Comparison of ENCODE assay signal across 7 cellular contexts in the genomic region with DNA sequence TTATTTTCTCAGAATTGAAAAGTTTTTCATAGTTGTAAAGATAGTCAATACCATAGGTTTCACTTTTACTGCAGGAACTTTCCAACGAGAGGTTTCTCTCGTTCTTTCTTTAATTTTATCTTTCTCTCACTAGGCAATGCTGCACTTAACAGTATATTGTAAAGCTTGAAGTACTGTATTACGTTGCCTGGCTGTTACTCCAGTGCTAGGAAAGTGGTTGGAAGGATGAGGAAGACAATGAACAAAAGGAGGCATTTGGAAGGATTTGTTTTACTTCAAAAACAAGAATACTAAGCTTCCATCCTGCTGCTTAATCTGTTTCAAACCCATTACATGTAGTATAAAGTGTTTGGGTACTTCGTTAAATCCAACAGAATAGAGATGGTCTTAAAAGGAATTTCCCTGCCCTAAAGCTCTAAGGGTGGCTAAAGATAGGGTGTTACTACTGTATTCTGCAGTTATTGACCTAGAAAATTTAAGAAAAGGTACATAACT. TPM values are rescaled to one million over a fixed set of nuclear protein-coding genes. Genes with fewer than 3 reads are reported as not detected.
A peak's percentile ranks its signal among the peaks of the same experiment; 100 is the strongest.
DNase-seq lines count a peak whose midpoint lies in the region; ATAC-seq lines count a peak whose summit lies in the region.

No MANE protein-coding gene starts in this region.

- no peaks in the 10 kb centered on the region for H3K27me3 Mint-ChIP-seq in naive thymus-derived CD4-positive, alpha-beta T cell

- H3K9me3 ChIP-seq in ectodermal cell (ENCODE audit: control insufficient read depth, low read length): no peaks in the 10 kb centered on the region
- no peaks in the 10 kb centered on the region for H3K9me3 ChIP-seq in naive thymus-derived CD4-positive, alpha-beta T cell (ENCODE audit: control insufficient read depth in 2 of 3, low read length in 3 of 3)

- H3K27ac Mint-ChIP-seq in naive thymus-derived CD4-positive, alpha-beta T cell: peak overlapping the region; percentile 95 to 100 (median 99)

- H3K4me3 Mint-ChIP-seq in naive thymus-derived CD4-positive, alpha-beta T cell: peak overlapping the region; percentile 93 to 99 (median 97)

- POLR2A ChIA-PET in naive thymus-derived CD4-positive, alpha-beta T cell (lab: Charles Lee): interaction anchor here (0.7 to 8.5 kb wide), 24 partner anchors 10 to 183 kb away, joined by 3 to 87 read pairs (median 4); no protein-coding TSS in a partner anchor

- DNase-seq in NCI-H82 (lab: John Stamatoyannopoulos, UW) (peak; percentile 77), hypothalamus (lab: John Stamatoyannopoulos, UW) (no peak)
- DNase-seq in naive thymus-derived CD4-positive, alpha-beta T cell: no peak
- no peak for DNase-seq in stimulated activated naive CD4-positive, alpha-beta T cell treated with Interleukin-2 at 50 U/mL for 16 hours (lab: John Stamatoyannopoulos, UW)

- ATAC-seq in GM19372 (IDR thresholded peaks at IDR 0.05; ENCODE audit: low read depth, unreplicated experiment) (peak; percentile 12), HG02840 (IDR thresholded peaks at IDR 0.05; ENCODE audit: low FRiP score, unreplicated experiment) (no peak)
- peak; percentile 16 for ATAC-seq in naive thymus-derived CD4-positive, alpha-beta T cell

- no peaks in the 10 kb centered on the region for H3K36me3 ChIP-seq in ectodermal cell (ENCODE audit: control insufficient read depth, insufficient read depth, low read length)
- H3K36me3 ChIP-seq in naive thymus-derived CD4-positive, alpha-beta T cell (ENCODE audit: control insufficient read depth in 2 of 3, insufficient read depth in 3 of 3, low read length in 3 of 3): no peaks in the 10 kb centered on the region

- CTCF ChIA-PET in naive thymus-derived CD4-positive, alpha-beta T cell (lab: Charles Lee): interaction anchor here (0.5 to 2.0 kb wide), 4 partner anchors 16 to 985 kb away, joined by 3 to 5 read pairs (median 4); no protein-coding TSS in a partner anchor

- 12 to 17% methylated on average over 1 to 4 of the region's 4 CpGs for WGBS in ectodermal cell, 2 experiments

- H3K4me3 ChIP-seq in ectodermal cell (ENCODE audit: insufficient read depth, low read depth, low read length): peak overlapping the region; percentile 43
- H3K4me3 ChIP-seq in naive thymus-derived CD4-positive, alpha-beta T cell (ENCODE audit: low read length): peak overlapping the region; percentile 59

- peaks cover 27% of the 10 kb centered on the region for H3K4me1 ChIP-seq in ectodermal cell (ENCODE audit: control insufficient read depth, insufficient read depth, low read length)
- peaks cover 21 to 24% of the 10 kb centered on the region in 2 donors for H3K4me1 ChIP-seq in naive thymus-derived CD4-positive, alpha-beta T cell (ENCODE audit: control insufficient read depth in 2 of 2, insufficient read depth in 2 of 2, low read length in 2 of 2)

- intact Hi-C loops in naive thymus-derived CD4-positive, alpha-beta T cell (cut with micrococcal nuclease): loop anchor here (1.0 to 10.0 kb wide), 18 partner anchors 70 to 988 kb away; partner anchors contain the start of genes BBX (in 2 of the 2), TRAT1 (in 2 of the 2), CD47 (in 1 of the 2) and CIP2A (in 1 of the 2)

- peaks cover 10% of the 10 kb centered on the region for H3K27me3 ChIP-seq in ectodermal cell (ENCODE audit: control insufficient read depth, insufficient read depth, low read length, poor library complexity, severe bottlenecking)
- no peaks in the 10 kb centered on the region for H3K27me3 ChIP-seq in naive thymus-derived CD4-positive, alpha-beta T cell (ENCODE audit: control insufficient read depth in 2 of 2, insufficient read depth in 2 of 2, low read length in 2 of 2)

- H3K36me3 Mint-ChIP-seq in naive thymus-derived CD4-positive, alpha-beta T cell: peaks cover 0 to 2% (median 0%) of the 10 kb centered on the region in 5 donors

- H3K27ac ChIP-seq in ectodermal cell (ENCODE audit: insufficient read depth, low read depth, low read length, poor library complexity, severe bottlenecking): peak overlapping the region; percentile 76
- peak overlapping the region; percentile 95 for H3K27ac ChIP-seq in naive thymus-derived CD4-positive, alpha-beta T cell (ENCODE audit: low read depth, low read length)

- H3K9me3 Mint-ChIP-seq in naive thymus-derived CD4-positive, alpha-beta T cell: no peaks in the 10 kb centered on the region

- peaks cover 27 to 82% (median 62%) of the 10 kb centered on the region in 7 donors for H3K4me1 Mint-ChIP-seq in naive thymus-derived CD4-positive, alpha-beta T cell

RNA-seq across cellular contexts. Expression of gene IFT57, which starts 0.6 kb away (rescaled TPM):
- 87.4 TPM for polyA plus RNA-seq in ectodermal cell (2013, experiment 1 of 4)
- polyA plus RNA-seq in ectodermal cell (2013, experiment 2 of 4): 85.4 TPM
- polyA plus RNA-seq in ectodermal cell (2013, experiment 3 of 4): 95.9 TPM
- 112 TPM for polyA plus RNA-seq in ectodermal cell (2013, experiment 4 of 4)
- 10 to 100 TPM; 18.0 to 45.4 (median 26.4) TPM for total RNA-seq in naive thymus-derived CD4-positive, alpha-beta T cell
- polyA plus RNA-seq in naive thymus-derived CD4-positive, alpha-beta T cell: 10 to 100 TPM; 27.4 to 48.1 TPM
